19 cellular contexts compared by ENCODE assay signal in genomic region chr7:101885597-101885955, GRCh38.
DNase-seq lines count a peak whose midpoint lies in the region; ATAC-seq and TF ChIP-seq lines count a peak whose summit lies in the region.
"Had no signal": no experiment of that assay in that cellular context is flagged by ENCODE, and none has a peak within 500 bp of the region (broad histone marks: within the 10 kb centered on the region; RNA-seq: fewer than 3 reads in every experiment).

No MANE protein-coding gene starts in this region.

- peak overlapping the region; percentile 10 for H3K27ac Mint-ChIP-seq in dendritic cell treated with granulocyte-macrophage colony-stimulating factor and Interleukin-4, amounts not matched to agents 40 ng/mL and 50 ng/mL, for 4 days
- peak overlapping the region; percentile 34 for H3K27ac Mint-ChIP-seq in type B pancreatic cell
- H3K27ac Mint-ChIP-seq: activated naive CD4-positive, alpha-beta T cell treated with anti-CD3 and anti-CD28 coated beads for 36 hours had no signal

- DNase-seq in Karpas-422 (peak; percentile 71), type B pancreatic cell (ENCODE audit: extremely low spot score, unreplicated experiment) (no peak), NCI-H1048 (lab: John Stamatoyannopoulos, UW) (no peak), mesenteric fat pad (ENCODE audit: low spot score) (no peak), NCI-H187 treated with DMSO at 0.1 percent for 48 hours (lab: John Stamatoyannopoulos, UW) (no peak)
- DNase-seq: foreskin keratinocyte, GDM1, NCI-H1930, NCI-H524 treated with DMSO at 0.1 percent for 48 hours had no signal

- H3K27ac ChIP-seq in Karpas-422 (ENCODE audit: low read length) (peak overlapping the region; percentile 100), muscle layer of colon (ENCODE audit: low read depth, low read length) (peak overlapping the region; percentile 64)
- H3K27ac ChIP-seq: foreskin keratinocyte, neutrophil, skin epidermis had no signal

- H3K4me3 ChIP-seq in Karpas-422 (ENCODE audit: low read length), result no peak overlapping the region
- no peak overlapping the region for H3K4me3 ChIP-seq in muscle layer of colon (ENCODE audit: low read depth in 1 of 2, low read length in 2 of 2)
- H3K4me3 ChIP-seq: skin epidermis had no signal

- H3K9ac ChIP-seq in Karpas-422 (ENCODE audit: low read length) (peak overlapping the region; percentile 72), muscle layer of colon (ENCODE audit: low read length) (no peak overlapping the region)

- no peak overlapping the region for H2AFZ ChIP-seq in Karpas-422 (ENCODE audit: low read length)

- peak overlapping the region; percentile 59 for H3K4me2 ChIP-seq in Karpas-422 (ENCODE audit: low read depth, low read length, poor library complexity, severe bottlenecking)

- H3K79me2 ChIP-seq in Karpas-422 (ENCODE audit: low read length), result peaks cover 99% of the 10 kb centered on the region

- H3K9me3 Mint-ChIP-seq in dendritic cell treated with granulocyte-macrophage colony-stimulating factor and Interleukin-4, amounts not matched to agents 40 ng/mL and 50 ng/mL, for 4 days, result no peaks in the 10 kb centered on the region
- no peaks in the 10 kb centered on the region for H3K9me3 Mint-ChIP-seq in type B pancreatic cell
- H3K9me3 Mint-ChIP-seq: activated naive CD4-positive, alpha-beta T cell treated with anti-CD3 and anti-CD28 coated beads for 36 hours; brain; CD8-positive, alpha-beta memory T cell; stimulated activated naive CD8-positive, alpha-beta T cell treated with anti-CD3 and anti-CD28 coated beads, Interleukin-15, Interleukin-2, amounts not matched to agents 100 ng/mL and 50 ng/mL, for 24 hours; T-cell had no signal

- H3K9me3 ChIP-seq in Karpas-422 (ENCODE audit: low read length), result no peaks in the 10 kb centered on the region
- H3K9me3 ChIP-seq in muscle layer of colon (ENCODE audit: low read length), result no peaks in the 10 kb centered on the region
- H3K9me3 ChIP-seq: neutrophil had no signal

- H3K4me3 Mint-ChIP-seq in dendritic cell treated with granulocyte-macrophage colony-stimulating factor and Interleukin-4, amounts not matched to agents 40 ng/mL and 50 ng/mL, for 4 days, result no peak overlapping the region
- H3K4me3 Mint-ChIP-seq in type B pancreatic cell, result no peak overlapping the region
- H3K4me3 Mint-ChIP-seq: activated naive CD4-positive, alpha-beta T cell treated with anti-CD3 and anti-CD28 coated beads for 36 hours; stimulated activated naive CD8-positive, alpha-beta T cell treated with anti-CD3 and anti-CD28 coated beads, Interleukin-15, Interleukin-2, amounts not matched to agents 100 ng/mL and 50 ng/mL, for 24 hours had no signal

- no peaks in the 10 kb centered on the region for H3K36me3 ChIP-seq in Karpas-422 (ENCODE audit: insufficient read depth, low read length)
- no peaks in the 10 kb centered on the region for H3K36me3 ChIP-seq in muscle layer of colon (ENCODE audit: insufficient read depth, low read length)
- H3K36me3 ChIP-seq: neutrophil had no signal

- intact Hi-C loops in dendritic cell treated with granulocyte-macrophage colony-stimulating factor and Interleukin-4, amounts not matched to agents 40 ng/mL and 50 ng/mL, for 4 days (cut with micrococcal nuclease), result no loop called here

- no peaks in the 10 kb centered on the region for H3K9me2 ChIP-seq in Karpas-422 (replicated peaks; ENCODE audit: insufficient read depth, low read length)

- ATAC-seq in HG03175 (IDR thresholded peaks at IDR 0.05; ENCODE audit: unreplicated experiment), result no peak
- ATAC-seq: foreskin keratinocyte had no signal

- no peaks in the 10 kb centered on the region for H4K20me1 ChIP-seq in Karpas-422 (ENCODE audit: insufficient read depth, low read depth, low read length)

- H3K36me3 Mint-ChIP-seq in dendritic cell treated with granulocyte-macrophage colony-stimulating factor and Interleukin-4, amounts not matched to agents 40 ng/mL and 50 ng/mL, for 4 days (ENCODE audit: low read depth), result peaks cover 12% of the 10 kb centered on the region
- H3K36me3 Mint-ChIP-seq in type B pancreatic cell, result peaks cover 6% of the 10 kb centered on the region

- H3K4me1 ChIP-seq in Karpas-422 (ENCODE audit: low read length), result peaks cover 99% of the 10 kb centered on the region
- peaks cover 52% of the 10 kb centered on the region for H3K4me1 ChIP-seq in muscle layer of colon (ENCODE audit: insufficient read depth, low read length)

- H3K4me1 Mint-ChIP-seq in dendritic cell treated with granulocyte-macrophage colony-stimulating factor and Interleukin-4, amounts not matched to agents 40 ng/mL and 50 ng/mL, for 4 days (ENCODE audit: low read depth), result peaks cover 64% of the 10 kb centered on the region
- peaks cover 47% of the 10 kb centered on the region for H3K4me1 Mint-ChIP-seq in type B pancreatic cell (ENCODE audit: unreplicated experiment)

- no peak for TF ChIP-seq CTCF in type B pancreatic cell (conservative IDR thresholded peaks at IDR 0.05)

- no peaks in the 10 kb centered on the region for H3K27me3 Mint-ChIP-seq in dendritic cell treated with granulocyte-macrophage colony-stimulating factor and Interleukin-4, amounts not matched to agents 40 ng/mL and 50 ng/mL, for 4 days
- no peaks in the 10 kb centered on the region for H3K27me3 Mint-ChIP-seq in type B pancreatic cell
- H3K27me3 Mint-ChIP-seq: brain; stimulated activated naive CD8-positive, alpha-beta T cell treated with anti-CD3 and anti-CD28 coated beads, Interleukin-15, Interleukin-2, amounts not matched to agents 100 ng/mL and 50 ng/mL, for 24 hours; T-cell had no signal

- H3K27me3 ChIP-seq in Karpas-422 (ENCODE audit: low read length) (no peaks in the 10 kb centered on the region), muscle layer of colon (ENCODE audit: control insufficient read depth in 1 of 2, insufficient read depth in 2 of 2, low read length in 2 of 2) (no peaks in the 10 kb centered on the region)
- H3K27me3 ChIP-seq: foreskin keratinocyte, neutrophil had no signal
